Comparison of ENCODE assay signal across 1 cellular context in the genomic region with DNA sequence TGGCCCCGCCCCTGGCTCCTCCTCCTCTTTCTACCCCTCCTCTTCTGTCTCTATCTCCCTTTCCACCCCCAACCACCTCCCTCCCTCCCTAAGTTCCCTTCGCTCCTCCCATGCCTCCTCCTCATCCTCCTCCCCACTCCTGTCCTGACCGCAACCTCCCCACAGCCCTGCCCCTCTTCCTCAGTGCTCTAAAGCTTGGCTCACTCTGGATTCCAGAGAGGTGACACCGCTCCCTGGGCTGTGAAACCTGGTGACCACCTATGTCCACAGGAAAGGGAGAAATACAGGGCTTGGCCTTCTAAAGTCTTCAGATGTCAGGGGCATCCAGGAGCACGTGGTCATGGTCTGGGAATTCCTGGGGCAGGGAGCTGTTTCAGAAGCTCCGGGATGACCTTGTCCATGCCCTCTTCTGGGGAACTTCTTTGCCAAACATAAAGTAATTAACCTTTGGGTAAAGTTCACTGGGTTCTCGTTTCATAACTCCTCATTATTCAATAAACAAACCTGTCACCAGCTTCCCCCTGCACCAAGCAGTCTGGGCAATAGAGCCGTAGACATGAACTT.
TF ChIP-seq lines count a peak whose summit lies in the region.

No MANE protein-coding gene starts in this region.

TF ChIP-seq in HepG2, 621 proteins besides CTCF, POLR2A, EP300 and RAD21 (continued from another document and continues in another):
- TF ChIP-seq, protein P1, sequence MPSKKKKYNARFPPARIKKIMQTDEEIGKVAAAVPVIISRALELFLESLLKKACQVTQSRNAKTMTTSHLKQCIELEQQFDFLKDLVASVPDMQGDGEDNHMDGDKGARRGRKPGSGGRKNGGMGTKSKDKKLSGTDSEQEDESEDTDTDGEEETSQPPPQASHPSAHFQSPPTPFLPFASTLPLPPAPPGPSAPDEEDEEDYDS (CRISPR knock-in tag; IDR thresholded peaks at IDR 0.05), result peak; percentile 24; the same call in 1 of the 2 replicates
- TF ChIP-seq, protein P2, sequence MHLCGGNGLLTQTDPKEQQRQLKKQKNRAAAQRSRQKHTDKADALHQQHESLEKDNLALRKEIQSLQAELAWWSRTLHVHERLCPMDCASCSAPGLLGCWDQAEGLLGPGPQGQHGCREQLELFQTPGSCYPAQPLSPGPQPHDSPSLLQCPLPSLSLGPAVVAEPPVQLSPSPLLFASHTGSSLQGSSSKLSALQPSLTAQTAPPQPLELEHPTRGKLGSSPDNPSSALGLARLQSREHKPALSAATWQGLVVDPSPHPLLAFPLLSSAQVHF (CRISPR knock-in tag; IDR thresholded peaks at IDR 0.05), result no peak
- TF ChIP-seq ZNF335 (CRISPR knock-in tag; IDR thresholded peaks at IDR 0.05) (no peak), NCOA1 (CRISPR knock-in tag; IDR thresholded peaks at IDR 0.05) (no peak), ZNF674 (CRISPR knock-in tag; IDR thresholded peaks at IDR 0.05; ENCODE audit: low read depth) (no peak), LCORL (IDR thresholded peaks at IDR 0.05) (no peak), LCORL (CRISPR knock-in tag; IDR thresholded peaks at IDR 0.05) (peak; percentile 82), ELF1 (CRISPR knock-in tag; IDR thresholded peaks at IDR 0.05) (peak; percentile 14; the same call in 1 of the 2 replicates), ZNF337 (CRISPR knock-in tag; IDR thresholded peaks at IDR 0.05; ENCODE audit: borderline replicate concordance, low read depth) (no peak), RBM22 (optimal IDR thresholded peaks at IDR 0.05; ENCODE audit: low read length) (no peak), NAIF1 (CRISPR knock-in tag; IDR thresholded peaks at IDR 0.05; ENCODE audit: borderline replicate concordance) (no peak), GATA4 (IDR thresholded peaks at IDR 0.05; ENCODE audit: borderline replicate concordance, low read depth) (no peak), ZNF33A (CRISPR knock-in tag; IDR thresholded peaks at IDR 0.05; ENCODE audit: borderline replicate concordance) (no peak), SIN3A (IDR thresholded peaks at IDR 0.05; ENCODE audit: borderline replicate concordance, low read depth, low read length) (peak; percentile 33; the same call in 1 of the 2 replicates), HDAC1 (CRISPR knock-in tag; IDR thresholded peaks at IDR 0.05) (peak; percentile 71), ZNF616 (CRISPR knock-in tag; IDR thresholded peaks at IDR 0.05; ENCODE audit: low read depth) (no peak), TAF15 (IDR thresholded peaks at IDR 0.05; ENCODE audit: low read depth, low read length, poor library complexity, severe bottlenecking) (no peak), MEIS2 (CRISPR knock-in tag; IDR thresholded peaks at IDR 0.05) (peak; percentile 77; the same call in 1 of the 2 replicates), EZH2 (conservative IDR thresholded peaks at IDR 0.05; ENCODE audit: low read depth, low read length) (no peak), HNRNPK (IDR thresholded peaks at IDR 0.05; ENCODE audit: low read depth, low read length, poor library complexity, severe bottlenecking) (no peak), RARA (CRISPR knock-in tag; IDR thresholded peaks at IDR 0.05) (peak; percentile 97), ZNF614 (CRISPR knock-in tag; IDR thresholded peaks at IDR 0.05; ENCODE audit: borderline replicate concordance) (peak; percentile 43; the same call in 1 of the 2 replicates), ZNF333 (CRISPR knock-in tag; IDR thresholded peaks at IDR 0.05; ENCODE audit: borderline replicate concordance) (no peak), ZNF12 (CRISPR knock-in tag; IDR thresholded peaks at IDR 0.05) (no peak), SNRNP70 (IDR thresholded peaks at IDR 0.05; ENCODE audit: low read depth, low read length) (no peak), MTA3 (CRISPR knock-in tag; IDR thresholded peaks at IDR 0.05) (no peak), ZNF816 (CRISPR knock-in tag; IDR thresholded peaks at IDR 0.05; ENCODE audit: borderline replicate concordance) (peak; percentile 82), MXD4 (CRISPR knock-in tag; IDR thresholded peaks at IDR 0.05) (no peak), ZNF329 (CRISPR knock-in tag; IDR thresholded peaks at IDR 0.05; ENCODE audit: low read depth) (no peak), SOX13 (IDR thresholded peaks at IDR 0.05) (0 out of 2 replicates have a peak, but pooled peaks have one; percentile 29), SOX13 (CRISPR knock-in tag; conservative IDR thresholded peaks at IDR 0.05 in 1 of 2, IDR thresholded peaks at IDR 0.05 in 1 of 2) (peak in 1 of 2 experiments; percentile 53; a peak in 1 of 4 replicates), KLF9 (CRISPR knock-in tag; IDR thresholded peaks at IDR 0.05; ENCODE audit: low read depth) (no peak), ZNF510 (CRISPR knock-in tag; IDR thresholded peaks at IDR 0.05; ENCODE audit: low read depth) (no peak), ZNF562 (CRISPR knock-in tag; IDR thresholded peaks at IDR 0.05; ENCODE audit: borderline replicate concordance) (no peak), ZNF20 (CRISPR knock-in tag; IDR thresholded peaks at IDR 0.05) (no peak), NFKB2 (CRISPR knock-in tag; IDR thresholded peaks at IDR 0.05; ENCODE audit: borderline replicate concordance) (no peak), ZNF720 (CRISPR knock-in tag; IDR thresholded peaks at IDR 0.05) (no peak), SMARCC2 (IDR thresholded peaks at IDR 0.05) (no peak), SP5 (CRISPR knock-in tag; IDR thresholded peaks at IDR 0.05; ENCODE audit: borderline replicate concordance, low read depth) (no peak), MYC (CRISPR knock-in tag; IDR thresholded peaks at IDR 0.05; ENCODE audit: borderline replicate concordance) (peak; percentile 58; the same call in 1 of the 2 replicates), ZBTB7A (CRISPR knock-in tag; IDR thresholded peaks at IDR 0.05) (no peak), KAT7 (CRISPR knock-in tag; IDR thresholded peaks at IDR 0.05; ENCODE audit: borderline replicate concordance) (no peak), NR2C2 (CRISPR knock-in tag; IDR thresholded peaks at IDR 0.05; ENCODE audit: borderline replicate concordance) (peak; percentile 69; the same call in 1 of the 2 replicates)
- TF ChIP-seq, protein P3, sequence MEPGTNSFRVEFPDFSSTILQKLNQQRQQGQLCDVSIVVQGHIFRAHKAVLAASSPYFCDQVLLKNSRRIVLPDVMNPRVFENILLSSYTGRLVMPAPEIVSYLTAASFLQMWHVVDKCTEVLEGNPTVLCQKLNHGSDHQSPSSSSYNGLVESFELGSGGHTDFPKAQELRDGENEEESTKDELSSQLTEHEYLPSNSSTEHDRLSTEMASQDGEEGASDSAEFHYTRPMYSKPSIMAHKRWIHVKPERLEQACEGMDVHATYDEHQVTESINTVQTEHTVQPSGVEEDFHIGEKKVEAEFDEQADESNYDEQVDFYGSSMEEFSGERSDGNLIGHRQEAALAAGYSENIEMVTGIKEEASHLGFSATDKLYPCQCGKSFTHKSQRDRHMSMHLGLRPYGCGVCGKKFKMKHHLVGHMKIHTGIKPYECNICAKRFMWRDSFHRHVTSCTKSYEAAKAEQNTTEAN (CRISPR knock-in tag; conservative IDR thresholded peaks at IDR 0.05), result no peak
- TF ChIP-seq, protein P4, sequence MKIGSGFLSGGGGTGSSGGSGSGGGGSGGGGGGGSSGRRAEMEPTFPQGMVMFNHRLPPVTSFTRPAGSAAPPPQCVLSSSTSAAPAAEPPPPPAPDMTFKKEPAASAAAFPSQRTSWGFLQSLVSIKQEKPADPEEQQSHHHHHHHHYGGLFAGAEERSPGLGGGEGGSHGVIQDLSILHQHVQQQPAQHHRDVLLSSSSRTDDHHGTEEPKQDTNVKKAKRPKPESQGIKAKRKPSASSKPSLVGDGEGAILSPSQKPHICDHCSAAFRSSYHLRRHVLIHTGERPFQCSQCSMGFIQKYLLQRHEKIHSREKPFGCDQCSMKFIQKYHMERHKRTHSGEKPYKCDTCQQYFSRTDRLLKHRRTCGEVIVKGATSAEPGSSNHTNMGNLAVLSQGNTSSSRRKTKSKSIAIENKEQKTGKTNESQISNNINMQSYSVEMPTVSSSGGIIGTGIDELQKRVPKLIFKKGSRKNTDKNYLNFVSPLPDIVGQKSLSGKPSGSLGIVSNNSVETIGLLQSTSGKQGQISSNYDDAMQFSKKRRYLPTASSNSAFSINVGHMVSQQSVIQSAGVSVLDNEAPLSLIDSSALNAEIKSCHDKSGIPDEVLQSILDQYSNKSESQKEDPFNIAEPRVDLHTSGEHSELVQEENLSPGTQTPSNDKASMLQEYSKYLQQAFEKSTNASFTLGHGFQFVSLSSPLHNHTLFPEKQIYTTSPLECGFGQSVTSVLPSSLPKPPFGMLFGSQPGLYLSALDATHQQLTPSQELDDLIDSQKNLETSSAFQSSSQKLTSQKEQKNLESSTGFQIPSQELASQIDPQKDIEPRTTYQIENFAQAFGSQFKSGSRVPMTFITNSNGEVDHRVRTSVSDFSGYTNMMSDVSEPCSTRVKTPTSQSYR (CRISPR knock-in tag; IDR thresholded peaks at IDR 0.05; ENCODE audit: borderline replicate concordance), result no peak
- TF ChIP-seq, protein P5, sequence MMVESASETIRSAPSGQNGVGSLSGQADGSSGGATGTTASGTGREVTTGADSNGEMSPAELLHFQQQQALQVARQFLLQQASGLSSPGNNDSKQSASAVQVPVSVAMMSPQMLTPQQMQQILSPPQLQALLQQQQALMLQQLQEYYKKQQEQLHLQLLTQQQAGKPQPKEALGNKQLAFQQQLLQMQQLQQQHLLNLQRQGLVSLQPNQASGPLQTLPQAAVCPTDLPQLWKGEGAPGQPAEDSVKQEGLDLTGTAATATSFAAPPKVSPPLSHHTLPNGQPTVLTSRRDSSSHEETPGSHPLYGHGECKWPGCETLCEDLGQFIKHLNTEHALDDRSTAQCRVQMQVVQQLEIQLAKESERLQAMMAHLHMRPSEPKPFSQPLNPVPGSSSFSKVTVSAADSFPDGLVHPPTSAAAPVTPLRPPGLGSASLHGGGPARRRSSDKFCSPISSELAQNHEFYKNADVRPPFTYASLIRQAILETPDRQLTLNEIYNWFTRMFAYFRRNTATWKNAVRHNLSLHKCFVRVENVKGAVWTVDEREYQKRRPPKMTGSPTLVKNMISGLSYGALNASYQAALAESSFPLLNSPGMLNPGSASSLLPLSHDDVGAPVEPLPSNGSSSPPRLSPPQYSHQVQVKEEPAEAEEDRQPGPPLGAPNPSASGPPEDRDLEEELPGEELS (CRISPR knock-in tag; IDR thresholded peaks at IDR 0.05), result no peak
- TF ChIP-seq, protein P6, sequence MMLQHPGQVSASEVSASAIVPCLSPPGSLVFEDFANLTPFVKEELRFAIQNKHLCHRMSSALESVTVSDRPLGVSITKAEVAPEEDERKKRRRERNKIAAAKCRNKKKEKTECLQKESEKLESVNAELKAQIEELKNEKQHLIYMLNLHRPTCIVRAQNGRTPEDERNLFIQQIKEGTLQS (CRISPR knock-in tag; IDR thresholded peaks at IDR 0.05), result no peak
- TF ChIP-seq, protein P7, sequence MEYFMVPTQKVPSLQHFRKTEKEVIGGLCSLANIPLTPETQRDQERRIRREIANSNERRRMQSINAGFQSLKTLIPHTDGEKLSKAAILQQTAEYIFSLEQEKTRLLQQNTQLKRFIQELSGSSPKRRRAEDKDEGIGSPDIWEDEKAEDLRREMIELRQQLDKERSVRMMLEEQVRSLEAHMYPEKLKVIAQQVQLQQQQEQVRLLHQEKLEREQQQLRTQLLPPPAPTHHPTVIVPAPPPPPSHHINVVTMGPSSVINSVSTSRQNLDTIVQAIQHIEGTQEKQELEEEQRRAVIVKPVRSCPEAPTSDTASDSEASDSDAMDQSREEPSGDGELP (IDR thresholded peaks at IDR 0.05; ENCODE audit: borderline replicate concordance, low read depth), result no peak
- TF ChIP-seq, protein P8, sequence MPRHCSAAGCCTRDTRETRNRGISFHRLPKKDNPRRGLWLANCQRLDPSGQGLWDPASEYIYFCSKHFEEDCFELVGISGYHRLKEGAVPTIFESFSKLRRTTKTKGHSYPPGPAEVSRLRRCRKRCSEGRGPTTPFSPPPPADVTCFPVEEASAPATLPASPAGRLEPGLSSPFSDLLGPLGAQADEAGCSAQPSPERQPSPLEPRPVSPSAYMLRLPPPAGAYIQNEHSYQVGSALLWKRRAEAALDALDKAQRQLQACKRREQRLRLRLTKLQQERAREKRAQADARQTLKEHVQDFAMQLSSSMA (CRISPR knock-in tag; IDR thresholded peaks at IDR 0.05), result no peak
- TF ChIP-seq, protein P9, sequence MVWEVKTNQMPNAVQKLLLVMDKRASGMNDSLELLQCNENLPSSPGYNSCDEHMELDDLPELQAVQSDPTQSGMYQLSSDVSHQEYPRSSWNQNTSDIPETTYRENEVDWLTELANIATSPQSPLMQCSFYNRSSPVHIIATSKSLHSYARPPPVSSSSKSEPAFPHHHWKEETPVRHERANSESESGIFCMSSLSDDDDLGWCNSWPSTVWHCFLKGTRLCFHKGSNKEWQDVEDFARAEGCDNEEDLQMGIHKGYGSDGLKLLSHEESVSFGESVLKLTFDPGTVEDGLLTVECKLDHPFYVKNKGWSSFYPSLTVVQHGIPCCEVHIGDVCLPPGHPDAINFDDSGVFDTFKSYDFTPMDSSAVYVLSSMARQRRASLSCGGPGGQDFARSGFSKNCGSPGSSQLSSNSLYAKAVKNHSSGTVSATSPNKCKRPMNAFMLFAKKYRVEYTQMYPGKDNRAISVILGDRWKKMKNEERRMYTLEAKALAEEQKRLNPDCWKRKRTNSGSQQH (CRISPR knock-in tag; IDR thresholded peaks at IDR 0.05; ENCODE audit: low read depth), result no peak
- TF ChIP-seq, protein P10, sequence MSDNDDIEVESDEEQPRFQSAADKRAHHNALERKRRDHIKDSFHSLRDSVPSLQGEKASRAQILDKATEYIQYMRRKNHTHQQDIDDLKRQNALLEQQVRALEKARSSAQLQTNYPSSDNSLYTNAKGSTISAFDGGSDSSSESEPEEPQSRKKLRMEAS (IDR thresholded peaks at IDR 0.05), result peak; percentile 62; the same call in 1 of the 2 replicates
- TF ChIP-seq, protein P11, sequence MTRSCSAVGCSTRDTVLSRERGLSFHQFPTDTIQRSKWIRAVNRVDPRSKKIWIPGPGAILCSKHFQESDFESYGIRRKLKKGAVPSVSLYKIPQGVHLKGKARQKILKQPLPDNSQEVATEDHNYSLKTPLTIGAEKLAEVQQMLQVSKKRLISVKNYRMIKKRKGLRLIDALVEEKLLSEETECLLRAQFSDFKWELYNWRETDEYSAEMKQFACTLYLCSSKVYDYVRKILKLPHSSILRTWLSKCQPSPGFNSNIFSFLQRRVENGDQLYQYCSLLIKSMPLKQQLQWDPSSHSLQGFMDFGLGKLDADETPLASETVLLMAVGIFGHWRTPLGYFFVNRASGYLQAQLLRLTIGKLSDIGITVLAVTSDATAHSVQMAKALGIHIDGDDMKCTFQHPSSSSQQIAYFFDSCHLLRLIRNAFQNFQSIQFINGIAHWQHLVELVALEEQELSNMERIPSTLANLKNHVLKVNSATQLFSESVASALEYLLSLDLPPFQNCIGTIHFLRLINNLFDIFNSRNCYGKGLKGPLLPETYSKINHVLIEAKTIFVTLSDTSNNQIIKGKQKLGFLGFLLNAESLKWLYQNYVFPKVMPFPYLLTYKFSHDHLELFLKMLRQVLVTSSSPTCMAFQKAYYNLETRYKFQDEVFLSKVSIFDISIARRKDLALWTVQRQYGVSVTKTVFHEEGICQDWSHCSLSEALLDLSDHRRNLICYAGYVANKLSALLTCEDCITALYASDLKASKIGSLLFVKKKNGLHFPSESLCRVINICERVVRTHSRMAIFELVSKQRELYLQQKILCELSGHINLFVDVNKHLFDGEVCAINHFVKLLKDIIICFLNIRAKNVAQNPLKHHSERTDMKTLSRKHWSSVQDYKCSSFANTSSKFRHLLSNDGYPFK (CRISPR knock-in tag; IDR thresholded peaks at IDR 0.05; ENCODE audit: borderline replicate concordance), result no peak
